In genomic region chr4:161881370-161881769, GRCh38 we compare ENCODE assay signal across 25 cellular contexts.
"Had no signal": no experiment of that assay in that cellular context is flagged by ENCODE, and none has a peak within 500 bp of the region (broad histone marks: within the 10 kb centered on the region; RNA-seq: fewer than 3 reads in every experiment).

No MANE protein-coding gene starts in this region.

- H3K27ac ChIP-seq: KMS-11, PC-9, Peyer's patch, SJCRH30 had no signal

- H3K4me1 ChIP-seq: Peyer's patch, SJCRH30 had no signal

- H3K36me3 ChIP-seq: Peyer's patch, SJCRH30 had no signal

- FAIRE-seq: K562 had no signal

- ATAC-seq: K562, Right ventricle myocardium inferior, SK-N-SH treated with all-trans-retinoic acid at 6 μM for 48 hours had no signal

- H3K36me3 Mint-ChIP-seq: IgD-negative memory B cell had no signal

- DNase-seq: Kasumi-1; MM.1S; NCI-H1092 treated with DMSO at 0.1 percent for 48 hours; NCI-H1436; NCI-H187; NCI-H2029; NCI-H2081 treated with DMSO at 0.1 percent for 48 hours; NCI-H2171; NCI-H226; NCI-H446; NCI-H510A; NCI-H524 treated with DMSO at 0.1 percent for 48 hours; NCI-H69; NCI-H774; NK-92 treated with Interleukin-12 subunit alpha and Interleukin-12 subunit beta, amount 100 ng/mL, for 24 hours; OCI-M1; PC-9; Peyer's patch; SHP77 treated with DMSO at 0.1 percent for 48 hours; SJCRH30 had no signal

- H3K4me3 Mint-ChIP-seq: IgD-negative memory B cell had no signal

- H3K4me3 ChIP-seq: K562, PC-9, Peyer's patch, SJCRH30 had no signal

- H3K27me3 Mint-ChIP-seq: IgD-negative memory B cell had no signal

- H3K9ac ChIP-seq: KMS-11 had no signal

- H3K27me3 ChIP-seq: Peyer's patch, SJCRH30 had no signal

- H3K4me2 ChIP-seq: KMS-11, PC-9 had no signal

- H3K27ac Mint-ChIP-seq: IgD-negative memory B cell had no signal

- H3K9me3 ChIP-seq: Peyer's patch, SJCRH30 had no signal

- H3K4me1 Mint-ChIP-seq: IgD-negative memory B cell had no signal

- H2AFZ ChIP-seq: PC-9 had no signal
